18 cellular contexts compared by ENCODE assay signal in genomic region chr12:124482901-124483799, GRCh38.
"Had no signal": no experiment of that assay in that cellular context is flagged by ENCODE, and none has a peak within 500 bp of the region (broad histone marks: within the 10 kb centered on the region; RNA-seq: fewer than 3 reads in every experiment).

No MANE protein-coding gene starts in this region.

- DNase-seq: activated B cell treated with CpG ODN at 0.5 μM for 24 hours; activated CD4-positive, alpha-beta T cell treated with anti-CD3 and anti-CD28 coated beads for 4 hours; activated naive CD8-positive, alpha-beta T cell treated with anti-CD3 and anti-CD28 coated beads, Interleukin-2, amount 50 U/mL, for 24 hours; activated T-cell treated with anti-CD3 and anti-CD28 coated beads for 4 hours; dermis blood vessel endothelial cell; effector memory CD4-positive, alpha-beta T cell; esophagus squamous epithelium; left colon; nucleus accumbens; stimulated activated CD8-positive, alpha-beta memory T cell treated with anti-CD3 and anti-CD28 coated beads, Interleukin-4, amount 100 ng/mL, for 48 hours; stimulated activated naive CD8-positive, alpha-beta T cell treated with anti-CD3 and anti-CD28 coated beads, Interleukin-15, Interleukin-2, amounts not matched to agents 100 U/mL and 50 U/mL, for 24 hours; tibial artery had no signal

- H3K4me3 ChIP-seq: ascending aorta, breast epithelium, esophagus squamous epithelium, hepatocyte, lung, tibial artery had no signal

- H3K27ac ChIP-seq: ascending aorta, esophagus squamous epithelium, hepatocyte, tibial artery had no signal

- H3K27me3 ChIP-seq: ascending aorta, breast epithelium, esophagus squamous epithelium, hepatocyte, tibial artery had no signal

- H3K4me2 ChIP-seq: hepatocyte had no signal

- H3K9me3 ChIP-seq: ascending aorta, breast epithelium, esophagus squamous epithelium, tibial artery had no signal

- H3K36me3 ChIP-seq: breast epithelium had no signal

- ATAC-seq: activated naive CD8-positive, alpha-beta T cell treated with anti-CD3 and anti-CD28 coated beads, Interleukin-2, amount 50 U/mL, for 24 hours; activated T-helper 17 cell treated with anti-CD3 and anti-CD28 coated beads, Interleukin-2, amount 50 U/mL, for 72 hours; left colon; natural killer cell treated with Interleukin-12 subunit alpha and Interleukin-12 subunit beta and Interleukin-15 and Interleukin-18, amount 100 ng/mL, for 72 hours; stimulated activated naive CD8-positive, alpha-beta T cell treated with anti-CD3 and anti-CD28 coated beads, Interleukin-15, Interleukin-2, amounts not matched to agents 100 U/mL and 50 U/mL, for 24 hours had no signal

- H2AFZ ChIP-seq: hepatocyte had no signal
